8 cellular contexts compared by ENCODE assay signal in genomic region chr7:7653568-7654187, GRCh38. TPM values are rescaled to one million over a fixed set of nuclear protein-coding genes. Genes with fewer than 3 reads are reported as not detected.
DNase-seq lines count a peak whose midpoint lies in the region; ATAC-seq, FAIRE-seq and TF ChIP-seq lines count a peak whose summit lies in the region.

No MANE protein-coding gene starts in this region.

- H3K27ac Mint-ChIP-seq in WTC11: no peak overlapping the region

- H3K4me3 Mint-ChIP-seq in WTC11: no peak overlapping the region

- no peaks in the 10 kb centered on the region for H3K27me3 ChIP-seq in H7 (ENCODE audit: control insufficient read depth, insufficient read depth, low read length)

- TF ChIP-seq CTCF in WTC11 (IDR thresholded peaks at IDR 0.05) (peak; percentile 80), kidney (IDR thresholded peaks at IDR 0.05; ENCODE audit: borderline replicate concordance, extremely low read depth, insufficient read depth) (peak; percentile 26)

- FAIRE-seq in kidney (lab: Jason Lieb, UNC): no peak

- no peak overlapping the region for H3K4me3 ChIP-seq in H7 (ENCODE audit: insufficient read depth, low read depth, low read length)
- no peak overlapping the region for H3K4me3 ChIP-seq in kidney (ENCODE audit: low read length in 2 of 2)

- no peak overlapping the region for H3K9ac ChIP-seq in kidney (ENCODE audit: low read length in 2 of 2)

- CTCF ChIA-PET in WTC11 (lab: Charles Lee): interaction anchor here (2.0 kb wide), 1 partner anchor 9 kb away, joined by 9 read pairs; no protein-coding TSS in a partner anchor

- H3K36me3 ChIP-seq in H7 (replicated peaks; ENCODE audit: control insufficient read depth, insufficient read depth, low read length): no peaks in the 10 kb centered on the region
- no peaks in the 10 kb centered on the region for H3K36me3 ChIP-seq in kidney (ENCODE audit: control insufficient read depth in 1 of 2, insufficient read depth in 2 of 2, low read length in 2 of 2)

- DNase-seq in COLO668 (lab: John Stamatoyannopoulos, UW; ENCODE audit: unreplicated experiment) (peak; percentile 31), H7 (peak; percentile 46), WTC11 (ENCODE audit: low spot score) (peak; percentile 69), kidney (no peak), NCI-H2171 (lab: John Stamatoyannopoulos, UW) (no peak)
- DNase-seq in activated CD8-positive, alpha-beta memory T cell treated with anti-CD3 and anti-CD28 coated beads, Interleukin-2, amount 50 U/mL, for 48 hours: no peak

- no peaks in the 10 kb centered on the region for H3K27me3 Mint-ChIP-seq in WTC11 (ENCODE audit: low read depth)

- peaks cover 20% of the 10 kb centered on the region for H3K9me3 Mint-ChIP-seq in WTC11

- H3K4me1 ChIP-seq in kidney (ENCODE audit: control insufficient read depth in 1 of 2, insufficient read depth in 1 of 2, low read depth in 1 of 2, low read length in 2 of 2): no peaks in the 10 kb centered on the region

- peaks cover 23% of the 10 kb centered on the region for H3K36me3 Mint-ChIP-seq in WTC11

- ATAC-seq in WTC11 (peak; percentile 96), GM21526 (IDR thresholded peaks at IDR 0.05; ENCODE audit: low FRiP score, unreplicated experiment) (no peak), GM18858 (IDR thresholded peaks at IDR 0.05; ENCODE audit: unreplicated experiment) (no peak)

- POLR2A ChIA-PET in WTC11 (lab: Charles Lee): no interaction called here

- no peak overlapping the region for H3K27ac ChIP-seq in kidney (ENCODE audit: low read depth in 2 of 2, low read length in 2 of 2)

- no peaks in the 10 kb centered on the region for H3K9me3 ChIP-seq in kidney (ENCODE audit: control insufficient read depth in 1 of 2, low read length in 2 of 2)

- intact Hi-C loops in kidney (cut with DNase I): no loop called here

- H3K4me1 Mint-ChIP-seq in WTC11: peaks cover 17% of the 10 kb centered on the region

TF ChIP-seq in WTC11, 78 proteins besides CTCF, POLR2A, EP300 and RAD21:
- no peak for TF ChIP-seq SP1 (CRISPR knock-in tag; conservative IDR thresholded peaks at IDR 0.05)
- TF ChIP-seq NR2C2 (CRISPR knock-in tag; IDR thresholded peaks at IDR 0.05): no peak
- TF ChIP-seq, protein P1, sequence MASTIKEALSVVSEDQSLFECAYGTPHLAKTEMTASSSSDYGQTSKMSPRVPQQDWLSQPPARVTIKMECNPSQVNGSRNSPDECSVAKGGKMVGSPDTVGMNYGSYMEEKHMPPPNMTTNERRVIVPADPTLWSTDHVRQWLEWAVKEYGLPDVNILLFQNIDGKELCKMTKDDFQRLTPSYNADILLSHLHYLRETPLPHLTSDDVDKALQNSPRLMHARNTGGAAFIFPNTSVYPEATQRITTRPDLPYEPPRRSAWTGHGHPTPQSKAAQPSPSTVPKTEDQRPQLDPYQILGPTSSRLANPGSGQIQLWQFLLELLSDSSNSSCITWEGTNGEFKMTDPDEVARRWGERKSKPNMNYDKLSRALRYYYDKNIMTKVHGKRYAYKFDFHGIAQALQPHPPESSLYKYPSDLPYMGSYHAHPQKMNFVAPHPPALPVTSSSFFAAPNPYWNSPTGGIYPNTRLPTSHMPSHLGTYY (CRISPR knock-in tag; IDR thresholded peaks at IDR 0.05): no peak
- TF ChIP-seq FOXJ3 (CRISPR knock-in tag; IDR thresholded peaks at IDR 0.05; ENCODE audit: borderline replicate concordance): no peak
- no peak for TF ChIP-seq AR (CRISPR knock-in tag; IDR thresholded peaks at IDR 0.05)
- TF ChIP-seq MYBL2 (CRISPR knock-in tag; IDR thresholded peaks at IDR 0.05): no peak
- TF ChIP-seq, protein P2, sequence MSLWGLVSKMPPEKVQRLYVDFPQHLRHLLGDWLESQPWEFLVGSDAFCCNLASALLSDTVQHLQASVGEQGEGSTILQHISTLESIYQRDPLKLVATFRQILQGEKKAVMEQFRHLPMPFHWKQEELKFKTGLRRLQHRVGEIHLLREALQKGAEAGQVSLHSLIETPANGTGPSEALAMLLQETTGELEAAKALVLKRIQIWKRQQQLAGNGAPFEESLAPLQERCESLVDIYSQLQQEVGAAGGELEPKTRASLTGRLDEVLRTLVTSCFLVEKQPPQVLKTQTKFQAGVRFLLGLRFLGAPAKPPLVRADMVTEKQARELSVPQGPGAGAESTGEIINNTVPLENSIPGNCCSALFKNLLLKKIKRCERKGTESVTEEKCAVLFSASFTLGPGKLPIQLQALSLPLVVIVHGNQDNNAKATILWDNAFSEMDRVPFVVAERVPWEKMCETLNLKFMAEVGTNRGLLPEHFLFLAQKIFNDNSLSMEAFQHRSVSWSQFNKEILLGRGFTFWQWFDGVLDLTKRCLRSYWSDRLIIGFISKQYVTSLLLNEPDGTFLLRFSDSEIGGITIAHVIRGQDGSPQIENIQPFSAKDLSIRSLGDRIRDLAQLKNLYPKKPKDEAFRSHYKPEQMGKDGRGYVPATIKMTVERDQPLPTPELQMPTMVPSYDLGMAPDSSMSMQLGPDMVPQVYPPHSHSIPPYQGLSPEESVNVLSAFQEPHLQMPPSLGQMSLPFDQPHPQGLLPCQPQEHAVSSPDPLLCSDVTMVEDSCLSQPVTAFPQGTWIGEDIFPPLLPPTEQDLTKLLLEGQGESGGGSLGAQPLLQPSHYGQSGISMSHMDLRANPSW (CRISPR knock-in tag; conservative IDR thresholded peaks at IDR 0.05; ENCODE audit: low read depth): no peak
- no peak for TF ChIP-seq ZNF416 (CRISPR knock-in tag; IDR thresholded peaks at IDR 0.05)
- no peak for TF ChIP-seq FOXK1 (CRISPR knock-in tag; IDR thresholded peaks at IDR 0.05)
- TF ChIP-seq GRHL2 (CRISPR knock-in tag; IDR thresholded peaks at IDR 0.05; ENCODE audit: insufficient replicate concordance, severe bottlenecking): no peak

RNA-seq across cellular contexts. Expression of gene UMAD1, which starts 13.1 kb away (rescaled TPM):
- total RNA-seq in H7 (2014; rRNA removed; shearing (Covaris generic)): 13.4 and 15.0 TPM in 2 replicates
- 9.3 to 13.0 TPM (median 11.0 TPM) in 3 replicates for total RNA-seq in WTC11 (2021)
- total RNA-seq in kidney: 18.0 TPM
- polyA plus RNA-seq in kidney (ENCODE audit: insufficient read depth, low read depth, low replicate concordance): 20.3 TPM

Comparison
In these comparisons a context has a peak if more than half of its experiments do, and no peak if none do; other contexts are left out.
1. DNase-seq: peak in COLO668 (single experiment), H7 (single experiment) and WTC11 (single experiment); none in kidney (single experiment), NCI-H2171 (single experiment) and activated CD8-positive, alpha-beta memory T cell treated with anti-CD3 and anti-CD28 coated beads, Interleukin-2, amount 50 U/mL, for 48 hours (single experiment).